In the genomic region with DNA sequence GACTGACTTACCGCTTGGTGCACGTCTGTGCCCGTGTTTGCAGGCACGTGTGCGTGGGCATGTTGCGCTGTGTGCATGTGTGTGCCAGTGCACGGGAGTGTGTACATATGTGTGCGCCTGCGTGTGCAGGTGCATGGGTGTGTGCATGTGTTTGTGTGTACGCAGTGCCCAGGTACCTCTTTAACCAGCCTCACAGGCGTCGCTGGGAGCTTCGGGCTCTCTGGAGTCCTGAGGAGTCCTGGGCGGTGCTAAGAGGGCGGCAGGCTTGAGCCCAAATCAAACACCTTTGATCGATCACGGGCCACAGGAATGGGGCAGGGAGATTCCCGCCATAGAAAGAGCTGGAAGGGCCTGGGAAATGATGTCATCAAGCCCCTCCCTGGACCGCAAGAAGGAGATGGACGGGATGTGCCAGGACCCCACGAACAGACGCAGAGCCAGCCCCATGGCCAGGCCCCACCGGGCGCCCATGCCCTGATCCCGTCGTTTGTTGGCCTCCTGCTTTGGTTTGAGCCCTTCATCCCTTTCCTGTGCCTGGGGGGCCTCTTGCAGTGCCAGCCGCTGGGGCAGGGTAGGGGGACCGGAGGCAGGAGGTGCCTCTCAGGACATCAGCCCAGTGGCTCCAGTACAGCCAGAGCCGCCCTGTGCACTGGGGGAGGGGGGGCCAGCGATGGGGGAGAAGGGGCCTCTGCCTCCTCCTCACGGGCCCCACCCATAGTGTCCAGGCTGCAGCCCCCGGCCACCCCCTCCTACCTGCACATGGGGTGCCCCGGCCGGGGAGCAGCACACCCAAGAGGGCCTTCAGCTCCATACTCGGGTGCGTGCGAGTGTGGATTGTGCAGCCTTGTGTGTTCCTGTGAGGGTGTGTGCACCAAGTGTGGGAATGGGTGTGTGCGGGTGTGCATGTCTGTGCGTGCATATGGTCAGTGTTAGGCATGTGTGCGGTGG, we compare ENCODE assay signal across 17 cellular contexts. TPM values are rescaled to one million over a fixed set of nuclear protein-coding genes. Genes with fewer than 3 reads are reported as not detected.
DNase-seq lines count a peak whose midpoint lies in the region; ATAC-seq, FAIRE-seq and TF ChIP-seq lines count a peak whose summit lies in the region.
"Had no signal": no experiment of that assay in that cellular context is flagged by ENCODE, and none has a peak within 500 bp of the region (broad histone marks: within the 10 kb centered on the region; RNA-seq: fewer than 3 reads in every experiment).

No MANE protein-coding gene starts in this region.

- H3K9me3 Mint-ChIP-seq in activated T-cell treated with anti-CD3 and anti-CD28 coated beads, Interleukin-2, amount 50 U/mL, for 24 hours = no peaks in the 10 kb centered on the region
- no peaks in the 10 kb centered on the region for H3K9me3 Mint-ChIP-seq in natural killer cell
- no peaks in the 10 kb centered on the region for H3K9me3 Mint-ChIP-seq in stimulated activated effector memory CD8-positive, alpha-beta T cell treated with anti-CD3 and anti-CD28 coated beads, Interleukin-12 subunit alpha, Interleukin-12 subunit beta, amount 100 ng/mL, for 72 hours

- peaks cover 0 to 3% (median 0%) of the 10 kb centered on the region in 4 experiments; a peak in 2 of 7 replicates for H3K27me3 ChIP-seq in H1 (replicated peaks in 1 of 4; ENCODE audit: control insufficient read depth in 3 of 4, extremely low read depth in 1 of 4, insufficient read depth in 3 of 4, low read length in 3 of 4)

- peaks cover 3% of the 10 kb centered on the region; the same call in 1 of the 2 replicates for H3K23me2 ChIP-seq in H1 (ENCODE audit: low read depth, low read length)

- no peaks in the 10 kb centered on the region; a peak in 1 of 4 replicates for H3K9me3 ChIP-seq in H1 (ENCODE audit: insufficient read depth in 2 of 2, low read depth in 1 of 2, low read length in 1 of 2)
- H3K9me3 ChIP-seq: BLaER1 had no signal

- H3K4me2 ChIP-seq in H1 (ENCODE audit: insufficient read depth in 1 of 2, low read depth in 2 of 2, low read length in 2 of 2) = no peak overlapping the region

- no peak overlapping the region for H3K56ac ChIP-seq in H1 (replicated peaks; ENCODE audit: insufficient read length, low read depth, low read length)

- peaks cover 20% of the 10 kb centered on the region for H3K79me1 ChIP-seq in H1 (ENCODE audit: low read depth, low read length)

- POLR2A ChIA-PET in H1 (lab: Charles Lee; ENCODE audit: partially characterized antibody) = no interaction called here

- H2BK5ac ChIP-seq in H1 (ENCODE audit: low read depth, low read length) = peak overlapping the region; percentile 91

- intact Hi-C loops in natural killer cell (cut with micrococcal nuclease) = no loop called here

- H2AFZ ChIP-seq in H1 (ENCODE audit: low read length) = no peak overlapping the region

- H3K18ac ChIP-seq in H1 (ENCODE audit: extremely low read depth, low read length) = no peak overlapping the region; the same call in 1 of the 2 replicates

- peaks cover 2 to 24% (median 10%) of the 10 kb centered on the region in 4 experiments; a peak in 6 of 8 replicates for H3K36me3 ChIP-seq in H1 (ENCODE audit: control insufficient read depth in 2 of 4, insufficient read depth in 4 of 4, low read length in 3 of 4)
- H3K36me3 ChIP-seq: BLaER1 had no signal

- H4K20me1 ChIP-seq in H1 (replicated peaks in 1 of 2; ENCODE audit: control insufficient read depth in 1 of 2, insufficient read depth in 2 of 2, low read length in 2 of 2) = peaks cover 0 to 18% of the 10 kb centered on the region in 2 experiments

- peak overlapping the region; percentile 93; the same call in 1 of the 2 replicates for H2BK12ac ChIP-seq in H1 (ENCODE audit: low read depth, low read length)

- no peak for TF ChIP-seq RAD21 in H1 (IDR thresholded peaks at IDR 0.05 in 1 of 2, conservative IDR thresholded peaks at IDR 0.05 in 1 of 2; ENCODE audit: low read depth in 2 of 2, low read length in 2 of 2)

- H3K27ac Mint-ChIP-seq in activated T-cell treated with anti-CD3 and anti-CD28 coated beads, Interleukin-2, amount 50 U/mL, for 24 hours = no peak overlapping the region
- H3K27ac Mint-ChIP-seq in natural killer cell = no peak overlapping the region
- no peak overlapping the region for H3K27ac Mint-ChIP-seq in stimulated activated effector memory CD8-positive, alpha-beta T cell treated with anti-CD3 and anti-CD28 coated beads, Interleukin-12 subunit alpha, Interleukin-12 subunit beta, amount 100 ng/mL, for 72 hours

- DNase-seq in activated T-cell treated with anti-CD3 and anti-CD28 coated beads, Interleukin-2, amount 50 U/mL, for 24 hours = peak; percentile 12
- DNase-seq in activated T-cell treated with anti-CD3 and anti-CD28 coated beads for 4 hours = no peak
- no peak for DNase-seq in H1 (ENCODE audit: low read depth in 1 of 2, low spot score in 2 of 2)
- DNase-seq in natural killer cell = peak; percentile 9
- no peak for DNase-seq in stimulated activated effector memory CD8-positive, alpha-beta T cell treated with anti-CD3 and anti-CD28 coated beads, Interleukin-12 subunit alpha, Interleukin-12 subunit beta, amount 100 ng/mL, for 72 hours (ENCODE audit: low spot score in 2 of 2)
- DNase-seq in T-helper 9 cell = no peak
- DNase-seq in NCI-H82 treated with DMSO at 0.1 percent for 48 hours (lab: John Stamatoyannopoulos, UW; ENCODE audit: unreplicated experiment) = no peak
- DNase-seq: 8988T, IMR-90, NCI-H1930, NCI-H2171, NCI-H446 treated with DMSO at 0.1 percent for 48 hours, NCI-H748 treated with DMSO at 0.1 percent for 48 hours had no signal

- no peak overlapping the region for H3K14ac ChIP-seq in H1 (ENCODE audit: insufficient read length)

- H3K4me1 Mint-ChIP-seq in activated T-cell treated with anti-CD3 and anti-CD28 coated beads, Interleukin-2, amount 50 U/mL, for 24 hours (ENCODE audit: low read depth) = peaks cover 3% of the 10 kb centered on the region
- H3K4me1 Mint-ChIP-seq in natural killer cell = no peaks in the 10 kb centered on the region
- H3K4me1 Mint-ChIP-seq in stimulated activated effector memory CD8-positive, alpha-beta T cell treated with anti-CD3 and anti-CD28 coated beads, Interleukin-12 subunit alpha, Interleukin-12 subunit beta, amount 100 ng/mL, for 72 hours = no peaks in the 10 kb centered on the region

- ATAC-seq in natural killer cell = no peak
- peak; percentile 12 for ATAC-seq in stimulated activated effector memory CD8-positive, alpha-beta T cell treated with anti-CD3 and anti-CD28 coated beads, Interleukin-12 subunit alpha, Interleukin-12 subunit beta, amount 100 ng/mL, for 72 hours
- no peak for ATAC-seq in HG03045 (IDR thresholded peaks at IDR 0.05; ENCODE audit: unreplicated experiment)

- H4K8ac ChIP-seq in H1 (ENCODE audit: extremely low read depth, insufficient read depth, low read length) = no peak overlapping the region

- no peak overlapping the region for H2BK20ac ChIP-seq in H1 (ENCODE audit: low read length)

- H2AK5ac ChIP-seq in H1 (ENCODE audit: low read depth, low read length) = peak overlapping the region; percentile 84; the same call in 1 of the 2 replicates

- no peak for TF ChIP-seq POLR2A in H1 (IDR thresholded peaks at IDR 0.05; ENCODE audit: control extremely low read depth in 1 of 2, low read depth in 2 of 2, low read length in 2 of 2)

- peaks cover 0 to 10% of the 10 kb centered on the region in 2 experiments; a peak in 1 of 4 replicates for H3K79me2 ChIP-seq in H1 (ENCODE audit: control insufficient read depth in 1 of 2, insufficient read depth in 2 of 2, low read length in 2 of 2)

- no peak overlapping the region for H4K5ac ChIP-seq in H1 (ENCODE audit: insufficient read length, low read depth, low read length)

- no peaks in the 10 kb centered on the region for H3K36me3 Mint-ChIP-seq in activated T-cell treated with anti-CD3 and anti-CD28 coated beads, Interleukin-2, amount 50 U/mL, for 24 hours (ENCODE audit: low read depth)
- no peaks in the 10 kb centered on the region for H3K36me3 Mint-ChIP-seq in natural killer cell
- H3K36me3 Mint-ChIP-seq in stimulated activated effector memory CD8-positive, alpha-beta T cell treated with anti-CD3 and anti-CD28 coated beads, Interleukin-12 subunit alpha, Interleukin-12 subunit beta, amount 100 ng/mL, for 72 hours = no peaks in the 10 kb centered on the region

- no peak overlapping the region for H3K4me3 ChIP-seq in H1 (ENCODE audit: extremely low read depth in 1 of 4, insufficient read depth in 2 of 4, low read depth in 3 of 4, low read length in 4 of 4)
- H3K4me3 ChIP-seq: BLaER1 had no signal

- FAIRE-seq in H1 (lab: Jason Lieb, UNC) = no peak
- FAIRE-seq: H54 had no signal

- H3K27ac ChIP-seq in H1 (ENCODE audit: low read depth, low read length) = no peak overlapping the region
- H3K27ac ChIP-seq: BLaER1 had no signal

- H3K27me3 Mint-ChIP-seq in activated T-cell treated with anti-CD3 and anti-CD28 coated beads, Interleukin-2, amount 50 U/mL, for 24 hours = peaks cover 29% of the 10 kb centered on the region
- H3K27me3 Mint-ChIP-seq in natural killer cell (ENCODE audit: low read depth in 2 of 2) = peaks cover 5 to 12% of the 10 kb centered on the region in 2 donors

- no peak overlapping the region for H3K9ac ChIP-seq in H1 (replicated peaks in 1 of 4; ENCODE audit: extremely low read depth in 1 of 4, low read depth in 3 of 4, low read length in 3 of 4)
- H3K9ac ChIP-seq: BLaER1 had no signal

- H2BK120ac ChIP-seq in H1 (replicated peaks; ENCODE audit: low read depth, low read length) = no peak overlapping the region

- no peak overlapping the region for H4K91ac ChIP-seq in H1 (replicated peaks; ENCODE audit: insufficient read length, low read length)

- CTCF ChIA-PET in H1 (lab: Charles Lee; ENCODE audit: partially characterized antibody) = interaction anchor here (1.1 to 2.3 kb wide), 4 partner anchors 15 to 139 kb away, joined by 3 to 7 read pairs (median 3); no protein-coding TSS in a partner anchor

- H3K4me1 ChIP-seq in H1 (replicated peaks in 1 of 4; ENCODE audit: control insufficient read depth in 3 of 4, insufficient read depth in 4 of 4, low read length in 3 of 4) = peaks cover 0 to 30% (median 16%) of the 10 kb centered on the region in 4 experiments; a peak in 6 of 7 replicates

- TF ChIP-seq EP300 in H1 (IDR thresholded peaks at IDR 0.05; ENCODE audit: borderline replicate concordance in 1 of 2, low read depth in 2 of 2, low read length in 2 of 2) = no peak

- 88% methylated on average over 37 of the region's 40 CpGs; no CpG with 5 or more reads in 1 of the 2 experiments for WGBS in H1 (ENCODE audit: extremely low coverage in 1 of 2, insufficient coverage in 1 of 2, insufficient read length in 1 of 2, insufficient replicate concordance in 2 of 2, low coverage in 1 of 2, low lambda C conversion rate in 2 of 2, missing lambda C conversion rate in 1 of 2), 2 experiments

- H3K23ac ChIP-seq in H1 (ENCODE audit: insufficient read length) = no peak overlapping the region

- TF ChIP-seq CTCF in H1 (IDR thresholded peaks at IDR 0.05; ENCODE audit: control extremely low read depth in 1 of 3, insufficient read depth in 1 of 3, low read depth in 1 of 3, low read length in 3 of 3) = no peak
- TF ChIP-seq CTCF in natural killer cell (IDR thresholded peaks at IDR 0.05) = no peak

- H3K4ac ChIP-seq in H1 (replicated peaks; ENCODE audit: insufficient read length, low read depth, low read length) = peak overlapping the region; percentile 94

- H3K4me3 Mint-ChIP-seq in activated T-cell treated with anti-CD3 and anti-CD28 coated beads, Interleukin-2, amount 50 U/mL, for 24 hours = no peak overlapping the region
- H3K4me3 Mint-ChIP-seq in natural killer cell = no peak overlapping the region
- H3K4me3 Mint-ChIP-seq in stimulated activated effector memory CD8-positive, alpha-beta T cell treated with anti-CD3 and anti-CD28 coated beads, Interleukin-12 subunit alpha, Interleukin-12 subunit beta, amount 100 ng/mL, for 72 hours = no peak overlapping the region

- peak overlapping the region; percentile 97 for H2BK15ac ChIP-seq in H1 (ENCODE audit: low read length)

RNA-seq across cellular contexts. Expression of a gene that starts 5.8 kb away (rescaled TPM):
- total RNA-seq in H1 (2021; fragmentation: NEBNext Ultra II Directional; extraction: Animal tissue kit (Norgen Biotek cat#: 25700)) = 16.7 and 19.3 TPM in 2 replicates
- polyA plus RNA-seq in H1 (2011; rRNA removed) = 7.5 and 10.4 TPM in 2 replicates
- polyA plus RNA-seq in H1 (2011; cell fraction: cytosol; rRNA removed) = 8.2 TPM
- 24.2 TPM for polyA plus RNA-seq in H1 (2011; cell fraction: nucleus; rRNA removed)
- polyA plus RNA-seq in H1 (2012, experiment 1 of 2) = 10.6 to 18.0 TPM (median 14.3 TPM) in 4 replicates
- polyA plus RNA-seq in H1 (2012, experiment 2 of 2) = 7.0 TPM
- polyA plus RNA-seq in H1 (2013, experiment 1 of 2) = 6.2 TPM
- 5.8 TPM for polyA plus RNA-seq in H1 (2013, experiment 2 of 2)
- polyA minus RNA-seq in H1 (2011; rRNA and poly(A)+ RNA removed) = 14.2 and 17.3 TPM in 2 replicates
- 9.8 TPM for polyA minus RNA-seq in H1 (2011; cell fraction: cytosol; rRNA and poly(A)+ RNA removed)
- 27.6 TPM for polyA minus RNA-seq in H1 (2011; cell fraction: nucleus; rRNA and poly(A)+ RNA removed)
- total RNA-seq in natural killer cell = 1 to 10 TPM in 2 of 3 donors, not detected in 1; 2.1 to 5.9 TPM
- total RNA-seq: Daoy had no signal

Comparison
In these comparisons a context has a peak if more than half of its experiments do, and no peak if none do; other contexts are left out.
1. DNase-seq: peak in activated T-cell treated with anti-CD3 and anti-CD28 coated beads, Interleukin-2, amount 50 U/mL, for 24 hours (single experiment) and natural killer cell (single experiment); none in activated T-cell treated with anti-CD3 and anti-CD28 coated beads for 4 hours (single experiment), H1 (0 of 2), stimulated activated effector memory CD8-positive, alpha-beta T cell treated with anti-CD3 and anti-CD28 coated beads, Interleukin-12 subunit alpha, Interleukin-12 subunit beta, amount 100 ng/mL, for 72 hours (0 of 2), T-helper 9 cell (single experiment) and NCI-H82 treated with DMSO at 0.1 percent for 48 hours (single experiment).